In the genomic region with DNA sequence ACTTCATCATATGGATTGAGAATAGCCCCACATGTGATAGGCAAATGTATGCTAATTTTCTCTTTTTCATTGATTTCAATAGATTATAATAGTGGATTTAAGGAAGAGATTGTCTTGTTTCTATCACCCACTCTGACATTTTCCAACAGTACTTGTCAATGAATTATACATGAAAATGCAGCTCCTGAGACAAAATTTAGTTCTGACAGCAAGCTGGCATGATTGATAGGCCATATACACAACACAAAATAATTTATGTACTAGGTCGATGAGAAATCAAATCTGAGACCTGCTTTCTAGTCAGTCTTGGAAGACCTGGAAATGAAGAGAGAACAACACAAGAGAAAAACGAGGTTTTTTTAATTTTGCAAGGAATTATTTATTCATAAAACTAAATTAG, we compare ENCODE assay signal across 20 cellular contexts.
"Had no signal": no experiment of that assay in that cellular context is flagged by ENCODE, and none has a peak within 500 bp of the region (broad histone marks: within the 10 kb centered on the region; RNA-seq: fewer than 3 reads in every experiment).

No MANE protein-coding gene starts in this region.

- DNase-seq: activated CD4-positive, alpha-beta T cell treated with anti-CD3 and anti-CD28 coated beads, Interleukin-2, amount 10 ng/mL, durations not matched to agents 24 days and 14 days; activated CD8-positive, alpha-beta T cell treated with anti-CD3 and anti-CD28 coated beads for 36 hours; activated gamma-delta T cell; activated naive CD4-positive, alpha-beta T cell treated with anti-CD3 and anti-CD28 coated beads, Interleukin-2, amount 50 U/mL, for 16 hours; activated naive CD8-positive, alpha-beta T cell treated with anti-CD3 and anti-CD28 coated beads, Interleukin-2, amount 50 U/mL, for 24 hours; anterior cingulate cortex; effector memory CD8-positive, alpha-beta T cell; heart left ventricle; mesenchymal stem cell; mucosa of descending colon; naive thymus-derived CD4-positive, alpha-beta T cell; right cardiac atrium; stimulated activated CD4-positive, alpha-beta T cell treated with anti-CD3 and anti-CD28 coated beads, Interleukin-12 subunit alpha, Interleukin-12 subunit beta, amount 100 ng/mL, for 4 hours; stimulated activated naive CD8-positive, alpha-beta T cell treated with anti-CD3 and anti-CD28 coated beads, Interleukin-15, amount 100 ng/mL, for 72 hours; SW 1271; T-helper 17 cell; upper lobe of right lung had no signal

- H3K4me1 ChIP-seq: upper lobe of right lung had no signal

- H3K27me3 ChIP-seq: heart left ventricle, upper lobe of right lung had no signal

- ATAC-seq: activated CD4-positive, CD25-positive, alpha-beta regulatory T cell treated with anti-CD3 and anti-CD28 coated beads, Interleukin-2, amount 50 U/mL, for 24 hours; activated CD8-positive, alpha-beta T cell treated with anti-CD3 and anti-CD28 coated beads for 36 hours; activated naive CD8-positive, alpha-beta T cell treated with anti-CD3 and anti-CD28 coated beads, Interleukin-2, amount 50 U/mL, for 24 hours; effector memory CD8-positive, alpha-beta T cell; esophagus mucosa; heart left ventricle; mucosa of descending colon; naive thymus-derived CD4-positive, alpha-beta T cell; right cardiac atrium; stimulated activated naive CD8-positive, alpha-beta T cell treated with anti-CD3 and anti-CD28 coated beads, Interleukin-15, amount 100 ng/mL, for 72 hours; T-helper 17 cell; upper lobe of right lung had no signal

- H3K36me3 ChIP-seq: upper lobe of right lung had no signal

- H3K9me3 ChIP-seq: heart left ventricle, mucosa of descending colon, upper lobe of right lung had no signal

- H3K4me3 ChIP-seq: heart left ventricle, mucosa of descending colon, SK-N-MC, upper lobe of right lung had no signal

- H3K27ac ChIP-seq: SK-N-MC, upper lobe of right lung had no signal
